Comparison of ENCODE assay signal across 3 cellular contexts in the genomic region with DNA sequence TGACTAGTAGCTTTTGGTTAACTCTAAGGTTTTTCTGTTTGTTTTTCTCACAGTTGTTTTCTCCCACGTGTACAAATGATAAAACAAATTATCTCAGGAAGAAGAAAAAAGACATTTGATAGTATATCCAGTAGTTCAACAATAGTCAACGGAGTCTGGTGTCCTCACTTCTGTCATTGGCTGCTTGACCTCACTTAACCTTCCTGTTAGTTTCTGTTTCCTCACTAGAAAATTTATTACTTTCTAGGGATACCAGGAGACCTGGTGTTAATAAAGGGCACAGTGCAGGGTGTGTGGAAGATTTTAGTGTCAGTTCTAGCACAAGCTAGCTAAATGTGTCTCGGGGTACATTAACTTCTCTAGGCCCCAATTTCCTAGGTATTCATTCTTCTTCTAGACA.
TF ChIP-seq lines count a peak whose summit lies in the region.

No MANE protein-coding gene starts in this region.

TF ChIP-seq in liver, 16 proteins besides CTCF, POLR2A, EP300 and RAD21:
- TF ChIP-seq, protein P1, sequence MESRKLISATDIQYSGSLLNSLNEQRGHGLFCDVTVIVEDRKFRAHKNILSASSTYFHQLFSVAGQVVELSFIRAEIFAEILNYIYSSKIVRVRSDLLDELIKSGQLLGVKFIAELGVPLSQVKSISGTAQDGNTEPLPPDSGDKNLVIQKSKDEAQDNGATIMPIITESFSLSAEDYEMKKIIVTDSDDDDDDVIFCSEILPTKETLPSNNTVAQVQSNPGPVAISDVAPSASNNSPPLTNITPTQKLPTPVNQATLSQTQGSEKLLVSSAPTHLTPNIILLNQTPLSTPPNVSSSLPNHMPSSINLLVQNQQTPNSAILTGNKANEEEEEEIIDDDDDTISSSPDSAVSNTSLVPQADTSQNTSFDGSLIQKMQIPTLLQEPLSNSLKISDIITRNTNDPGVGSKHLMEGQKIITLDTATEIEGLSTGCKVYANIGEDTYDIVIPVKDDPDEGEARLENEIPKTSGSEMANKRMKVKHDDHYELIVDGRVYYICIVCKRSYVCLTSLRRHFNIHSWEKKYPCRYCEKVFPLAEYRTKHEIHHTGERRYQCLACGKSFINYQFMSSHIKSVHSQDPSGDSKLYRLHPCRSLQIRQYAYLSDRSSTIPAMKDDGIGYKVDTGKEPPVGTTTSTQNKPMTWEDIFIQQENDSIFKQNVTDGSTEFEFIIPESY (IDR thresholded peaks at IDR 0.05): no peak
- peak in 1 of 2 donors; percentile 8 for TF ChIP-seq RXRA (IDR thresholded peaks at IDR 0.05)
- peak; percentile 80 for TF ChIP-seq NR2F2 (IDR thresholded peaks at IDR 0.05)

TF ChIP-seq in HepG2, 621 proteins besides CTCF, POLR2A, EP300 and RAD21:
- TF ChIP-seq NFE2L1 (CRISPR knock-in tag; IDR thresholded peaks at IDR 0.05; ENCODE audit: borderline replicate concordance) (no peak), HNF4G (IDR thresholded peaks at IDR 0.05; ENCODE audit: borderline replicate concordance, low read depth, low read length) (no peak), HNF4G (CRISPR knock-in tag; IDR thresholded peaks at IDR 0.05; ENCODE audit: borderline replicate concordance, low read depth) (no peak), MXD4 (CRISPR knock-in tag; IDR thresholded peaks at IDR 0.05) (no peak), MBNL3 (CRISPR knock-in tag; conservative IDR thresholded peaks at IDR 0.05) (no peak), ZEB1 (IDR thresholded peaks at IDR 0.05; ENCODE audit: insufficient replicate concordance, low read depth) (no peak), ZNF850 (CRISPR knock-in tag; conservative IDR thresholded peaks at IDR 0.05) (no peak), TBX2 (CRISPR knock-in tag; IDR thresholded peaks at IDR 0.05; ENCODE audit: borderline replicate concordance) (no peak), FLYWCH1 (CRISPR knock-in tag; IDR thresholded peaks at IDR 0.05) (no peak), HDAC1 (CRISPR knock-in tag; IDR thresholded peaks at IDR 0.05) (no peak), BHLHE40 (IDR thresholded peaks at IDR 0.05; ENCODE audit: low read length) (no peak), GTF2F1 (IDR thresholded peaks at IDR 0.05; ENCODE audit: low read length) (no peak), ZNF570 (CRISPR knock-in tag; IDR thresholded peaks at IDR 0.05; ENCODE audit: borderline replicate concordance) (no peak), ATF1 (CRISPR knock-in tag; IDR thresholded peaks at IDR 0.05) (no peak), ZNF317 (CRISPR knock-in tag; IDR thresholded peaks at IDR 0.05) (no peak)
- TF ChIP-seq, protein P2, sequence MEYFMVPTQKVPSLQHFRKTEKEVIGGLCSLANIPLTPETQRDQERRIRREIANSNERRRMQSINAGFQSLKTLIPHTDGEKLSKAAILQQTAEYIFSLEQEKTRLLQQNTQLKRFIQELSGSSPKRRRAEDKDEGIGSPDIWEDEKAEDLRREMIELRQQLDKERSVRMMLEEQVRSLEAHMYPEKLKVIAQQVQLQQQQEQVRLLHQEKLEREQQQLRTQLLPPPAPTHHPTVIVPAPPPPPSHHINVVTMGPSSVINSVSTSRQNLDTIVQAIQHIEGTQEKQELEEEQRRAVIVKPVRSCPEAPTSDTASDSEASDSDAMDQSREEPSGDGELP (IDR thresholded peaks at IDR 0.05; ENCODE audit: borderline replicate concordance, low read depth): no peak
- TF ChIP-seq, protein P3, sequence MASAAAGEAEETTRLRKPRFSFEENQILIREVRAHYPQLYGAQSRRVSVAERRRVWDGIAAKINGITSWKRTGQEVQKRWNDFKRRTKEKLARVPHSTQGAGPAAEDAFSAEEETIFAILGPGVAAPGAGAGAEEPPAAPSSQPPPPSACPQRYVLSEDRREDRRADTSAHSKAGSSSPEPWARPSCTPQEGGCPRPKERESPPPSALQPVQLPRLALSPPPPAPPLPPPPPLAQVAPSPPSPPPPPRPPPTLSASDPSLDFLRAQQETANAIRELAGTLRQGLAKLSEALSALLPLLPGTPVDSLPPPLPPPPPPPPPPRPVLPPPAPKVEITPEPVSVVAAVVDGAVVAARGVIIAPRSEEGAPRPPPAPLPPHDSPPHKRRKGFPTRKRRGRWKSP (CRISPR knock-in tag; IDR thresholded peaks at IDR 0.05): no peak
- TF ChIP-seq, protein P4, sequence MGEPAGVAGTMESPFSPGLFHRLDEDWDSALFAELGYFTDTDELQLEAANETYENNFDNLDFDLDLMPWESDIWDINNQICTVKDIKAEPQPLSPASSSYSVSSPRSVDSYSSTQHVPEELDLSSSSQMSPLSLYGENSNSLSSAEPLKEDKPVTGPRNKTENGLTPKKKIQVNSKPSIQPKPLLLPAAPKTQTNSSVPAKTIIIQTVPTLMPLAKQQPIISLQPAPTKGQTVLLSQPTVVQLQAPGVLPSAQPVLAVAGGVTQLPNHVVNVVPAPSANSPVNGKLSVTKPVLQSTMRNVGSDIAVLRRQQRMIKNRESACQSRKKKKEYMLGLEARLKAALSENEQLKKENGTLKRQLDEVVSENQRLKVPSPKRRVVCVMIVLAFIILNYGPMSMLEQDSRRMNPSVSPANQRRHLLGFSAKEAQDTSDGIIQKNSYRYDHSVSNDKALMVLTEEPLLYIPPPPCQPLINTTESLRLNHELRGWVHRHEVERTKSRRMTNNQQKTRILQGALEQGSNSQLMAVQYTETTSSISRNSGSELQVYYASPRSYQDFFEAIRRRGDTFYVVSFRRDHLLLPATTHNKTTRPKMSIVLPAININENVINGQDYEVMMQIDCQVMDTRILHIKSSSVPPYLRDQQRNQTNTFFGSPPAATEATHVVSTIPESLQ (CRISPR knock-in tag; conservative IDR thresholded peaks at IDR 0.05): no peak
- TF ChIP-seq, protein P5, sequence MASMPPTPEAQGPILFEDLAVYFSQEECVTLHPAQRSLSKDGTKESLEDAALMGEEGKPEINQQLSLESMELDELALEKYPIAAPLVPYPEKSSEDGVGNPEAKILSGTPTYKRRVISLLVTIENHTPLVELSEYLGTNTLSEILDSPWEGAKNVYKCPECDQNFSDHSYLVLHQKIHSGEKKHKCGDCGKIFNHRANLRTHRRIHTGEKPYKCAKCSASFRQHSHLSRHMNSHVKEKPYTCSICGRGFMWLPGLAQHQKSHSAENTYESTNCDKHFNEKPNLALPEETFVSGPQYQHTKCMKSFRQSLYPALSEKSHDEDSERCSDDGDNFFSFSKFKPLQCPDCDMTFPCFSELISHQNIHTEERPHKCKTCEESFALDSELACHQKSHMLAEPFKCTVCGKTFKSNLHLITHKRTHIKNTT (CRISPR knock-in tag; IDR thresholded peaks at IDR 0.05): no peak
- TF ChIP-seq, protein P6, sequence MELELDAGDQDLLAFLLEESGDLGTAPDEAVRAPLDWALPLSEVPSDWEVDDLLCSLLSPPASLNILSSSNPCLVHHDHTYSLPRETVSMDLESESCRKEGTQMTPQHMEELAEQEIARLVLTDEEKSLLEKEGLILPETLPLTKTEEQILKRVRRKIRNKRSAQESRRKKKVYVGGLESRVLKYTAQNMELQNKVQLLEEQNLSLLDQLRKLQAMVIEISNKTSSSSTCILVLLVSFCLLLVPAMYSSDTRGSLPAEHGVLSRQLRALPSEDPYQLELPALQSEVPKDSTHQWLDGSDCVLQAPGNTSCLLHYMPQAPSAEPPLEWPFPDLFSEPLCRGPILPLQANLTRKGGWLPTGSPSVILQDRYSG (CRISPR knock-in tag; IDR thresholded peaks at IDR 0.05): no peak

TF ChIP-seq in endothelial cell of umbilical vein, 7 proteins besides CTCF, POLR2A, EP300 and RAD21:
- TF ChIP-seq MYC (IDR thresholded peaks at IDR 0.05; ENCODE audit: low read depth, low read length) (no peak), EZH2 (IDR thresholded peaks at IDR 0.05; ENCODE audit: borderline replicate concordance, low read depth, low read length, severe bottlenecking) (no peak), FOS (IDR thresholded peaks at IDR 0.05; ENCODE audit: borderline replicate concordance, insufficient read depth, low read length) (no peak)
